Comparison of ENCODE assay signal across 1 cellular context in the genomic region with DNA sequence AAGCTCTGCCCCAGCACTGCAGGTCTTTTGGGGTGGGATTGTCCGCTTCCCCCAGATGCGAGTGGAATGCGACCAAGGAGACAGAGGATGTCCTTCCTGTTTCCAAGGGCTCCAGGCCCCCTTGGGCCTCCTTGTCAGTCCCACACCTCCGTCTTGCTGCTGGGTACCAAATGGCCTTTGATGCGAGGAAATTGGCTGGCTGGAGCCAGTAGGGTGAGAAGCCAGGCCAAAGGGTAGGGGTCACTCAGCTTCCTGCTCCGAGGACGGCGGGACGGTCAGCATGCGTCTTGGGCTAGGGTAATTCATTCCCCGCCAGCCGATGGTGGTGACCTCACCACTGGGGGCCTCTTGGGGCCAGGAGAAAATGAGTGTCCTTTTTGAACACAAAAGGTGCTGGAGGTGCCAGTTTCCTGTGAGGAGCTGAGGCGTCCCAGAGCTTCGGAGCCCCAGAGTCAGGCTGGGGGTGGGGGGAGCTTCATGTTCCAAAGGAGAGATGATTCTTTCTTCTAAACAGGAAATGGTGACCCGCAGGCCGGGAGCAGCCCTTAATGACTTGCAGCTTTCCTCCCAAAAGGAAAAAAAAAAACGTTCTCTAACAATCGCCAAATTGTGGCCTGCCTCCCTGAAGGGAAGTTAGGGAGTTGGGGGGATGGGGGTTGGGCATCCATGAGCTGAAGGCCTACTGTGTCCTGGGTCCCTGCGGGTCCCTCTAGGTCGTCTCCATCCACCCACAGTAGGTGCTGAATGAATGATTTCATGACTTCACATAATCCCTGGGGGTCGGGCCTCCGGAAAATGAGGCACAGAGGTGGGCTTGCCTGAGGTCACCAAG.
TF ChIP-seq lines count a peak whose summit lies in the region.

No MANE protein-coding gene starts in this region.

TF ChIP-seq in HepG2, 621 proteins besides CTCF, POLR2A, EP300 and RAD21 (continues in another document):
- TF ChIP-seq, protein P1, sequence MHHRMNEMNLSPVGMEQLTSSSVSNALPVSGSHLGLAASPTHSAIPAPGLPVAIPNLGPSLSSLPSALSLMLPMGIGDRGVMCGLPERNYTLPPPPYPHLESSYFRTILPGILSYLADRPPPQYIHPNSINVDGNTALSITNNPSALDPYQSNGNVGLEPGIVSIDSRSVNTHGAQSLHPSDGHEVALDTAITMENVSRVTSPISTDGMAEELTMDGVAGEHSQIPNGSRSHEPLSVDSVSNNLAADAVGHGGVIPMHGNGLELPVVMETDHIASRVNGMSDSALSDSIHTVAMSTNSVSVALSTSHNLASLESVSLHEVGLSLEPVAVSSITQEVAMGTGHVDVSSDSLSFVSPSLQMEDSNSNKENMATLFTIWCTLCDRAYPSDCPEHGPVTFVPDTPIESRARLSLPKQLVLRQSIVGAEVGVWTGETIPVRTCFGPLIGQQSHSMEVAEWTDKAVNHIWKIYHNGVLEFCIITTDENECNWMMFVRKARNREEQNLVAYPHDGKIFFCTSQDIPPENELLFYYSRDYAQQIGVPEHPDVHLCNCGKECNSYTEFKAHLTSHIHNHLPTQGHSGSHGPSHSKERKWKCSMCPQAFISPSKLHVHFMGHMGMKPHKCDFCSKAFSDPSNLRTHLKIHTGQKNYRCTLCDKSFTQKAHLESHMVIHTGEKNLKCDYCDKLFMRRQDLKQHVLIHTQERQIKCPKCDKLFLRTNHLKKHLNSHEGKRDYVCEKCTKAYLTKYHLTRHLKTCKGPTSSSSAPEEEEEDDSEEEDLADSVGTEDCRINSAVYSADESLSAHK (CRISPR knock-in tag; IDR thresholded peaks at IDR 0.05; ENCODE audit: borderline replicate concordance) = no peak
- TF ChIP-seq PHF8 (CRISPR knock-in tag; IDR thresholded peaks at IDR 0.05) (0 out of 2 replicates have a peak, but pooled peaks have one; percentile 10), NFATC3 (CRISPR knock-in tag; IDR thresholded peaks at IDR 0.05) (no peak), HMG20B (CRISPR knock-in tag; conservative IDR thresholded peaks at IDR 0.05) (no peak), MBD4 (IDR thresholded peaks at IDR 0.05; ENCODE audit: borderline replicate concordance, low read length) (no peak), ZFY (CRISPR knock-in tag; IDR thresholded peaks at IDR 0.05) (0 out of 2 replicates have a peak, but pooled peaks have one; percentile 29), RXRA (CRISPR knock-in tag; IDR thresholded peaks at IDR 0.05) (no peak), NFKBIZ (CRISPR knock-in tag; IDR thresholded peaks at IDR 0.05) (0 out of 2 replicates have a peak, but pooled peaks have one; percentile 6), GATAD2A (CRISPR knock-in tag; IDR thresholded peaks at IDR 0.05) (0 out of 2 replicates have a peak, but pooled peaks have one; percentile 6), ATF7 (IDR thresholded peaks at IDR 0.05) (no peak), ATF7 (CRISPR knock-in tag; IDR thresholded peaks at IDR 0.05) (0 out of 2 replicates have a peak, but pooled peaks have one; percentile 38), ZMYM3 (CRISPR knock-in tag; IDR thresholded peaks at IDR 0.05) (no peak), ZNF577 (CRISPR knock-in tag; IDR thresholded peaks at IDR 0.05; ENCODE audit: borderline replicate concordance, low read depth) (no peak), SMYD3 (CRISPR knock-in tag; IDR thresholded peaks at IDR 0.05) (no peak), ZSCAN25 (CRISPR knock-in tag; IDR thresholded peaks at IDR 0.05) (no peak), ZBTB38 (CRISPR knock-in tag; IDR thresholded peaks at IDR 0.05) (0 out of 2 replicates have a peak, but pooled peaks have one; percentile 14), ZNF329 (CRISPR knock-in tag; IDR thresholded peaks at IDR 0.05; ENCODE audit: low read depth) (no peak), ZNF282 (IDR thresholded peaks at IDR 0.05; ENCODE audit: partially characterized antibody) (no peak), TRIM24 (CRISPR knock-in tag; IDR thresholded peaks at IDR 0.05) (no peak), ZNF605 (CRISPR knock-in tag; IDR thresholded peaks at IDR 0.05) (no peak), ZNF10 (CRISPR knock-in tag; IDR thresholded peaks at IDR 0.05; ENCODE audit: borderline replicate concordance, low read depth) (no peak), ZNF660 (CRISPR knock-in tag; IDR thresholded peaks at IDR 0.05; ENCODE audit: borderline replicate concordance, low read depth) (no peak), ZNF619 (CRISPR knock-in tag; IDR thresholded peaks at IDR 0.05) (0 out of 2 replicates have a peak, but pooled peaks have one; percentile 22)
- TF ChIP-seq, protein P2, sequence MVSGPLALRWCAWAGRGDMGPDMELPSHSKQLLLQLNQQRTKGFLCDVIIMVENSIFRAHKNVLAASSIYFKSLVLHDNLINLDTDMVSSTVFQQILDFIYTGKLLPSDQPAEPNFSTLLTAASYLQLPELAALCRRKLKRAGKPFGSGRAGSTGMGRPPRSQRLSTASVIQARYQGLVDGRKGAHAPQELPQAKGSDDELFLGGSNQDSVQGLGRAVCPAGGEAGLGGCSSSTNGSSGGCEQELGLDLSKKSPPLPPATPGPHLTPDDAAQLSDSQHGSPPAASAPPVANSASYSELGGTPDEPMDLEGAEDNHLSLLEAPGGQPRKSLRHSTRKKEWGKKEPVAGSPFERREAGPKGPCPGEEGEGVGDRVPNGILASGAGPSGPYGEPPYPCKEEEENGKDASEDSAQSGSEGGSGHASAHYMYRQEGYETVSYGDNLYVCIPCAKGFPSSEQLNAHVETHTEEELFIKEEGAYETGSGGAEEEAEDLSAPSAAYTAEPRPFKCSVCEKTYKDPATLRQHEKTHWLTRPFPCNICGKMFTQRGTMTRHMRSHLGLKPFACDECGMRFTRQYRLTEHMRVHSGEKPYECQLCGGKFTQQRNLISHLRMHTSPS (CRISPR knock-in tag; IDR thresholded peaks at IDR 0.05; ENCODE audit: low read depth) = no peak
- TF ChIP-seq, protein P3, sequence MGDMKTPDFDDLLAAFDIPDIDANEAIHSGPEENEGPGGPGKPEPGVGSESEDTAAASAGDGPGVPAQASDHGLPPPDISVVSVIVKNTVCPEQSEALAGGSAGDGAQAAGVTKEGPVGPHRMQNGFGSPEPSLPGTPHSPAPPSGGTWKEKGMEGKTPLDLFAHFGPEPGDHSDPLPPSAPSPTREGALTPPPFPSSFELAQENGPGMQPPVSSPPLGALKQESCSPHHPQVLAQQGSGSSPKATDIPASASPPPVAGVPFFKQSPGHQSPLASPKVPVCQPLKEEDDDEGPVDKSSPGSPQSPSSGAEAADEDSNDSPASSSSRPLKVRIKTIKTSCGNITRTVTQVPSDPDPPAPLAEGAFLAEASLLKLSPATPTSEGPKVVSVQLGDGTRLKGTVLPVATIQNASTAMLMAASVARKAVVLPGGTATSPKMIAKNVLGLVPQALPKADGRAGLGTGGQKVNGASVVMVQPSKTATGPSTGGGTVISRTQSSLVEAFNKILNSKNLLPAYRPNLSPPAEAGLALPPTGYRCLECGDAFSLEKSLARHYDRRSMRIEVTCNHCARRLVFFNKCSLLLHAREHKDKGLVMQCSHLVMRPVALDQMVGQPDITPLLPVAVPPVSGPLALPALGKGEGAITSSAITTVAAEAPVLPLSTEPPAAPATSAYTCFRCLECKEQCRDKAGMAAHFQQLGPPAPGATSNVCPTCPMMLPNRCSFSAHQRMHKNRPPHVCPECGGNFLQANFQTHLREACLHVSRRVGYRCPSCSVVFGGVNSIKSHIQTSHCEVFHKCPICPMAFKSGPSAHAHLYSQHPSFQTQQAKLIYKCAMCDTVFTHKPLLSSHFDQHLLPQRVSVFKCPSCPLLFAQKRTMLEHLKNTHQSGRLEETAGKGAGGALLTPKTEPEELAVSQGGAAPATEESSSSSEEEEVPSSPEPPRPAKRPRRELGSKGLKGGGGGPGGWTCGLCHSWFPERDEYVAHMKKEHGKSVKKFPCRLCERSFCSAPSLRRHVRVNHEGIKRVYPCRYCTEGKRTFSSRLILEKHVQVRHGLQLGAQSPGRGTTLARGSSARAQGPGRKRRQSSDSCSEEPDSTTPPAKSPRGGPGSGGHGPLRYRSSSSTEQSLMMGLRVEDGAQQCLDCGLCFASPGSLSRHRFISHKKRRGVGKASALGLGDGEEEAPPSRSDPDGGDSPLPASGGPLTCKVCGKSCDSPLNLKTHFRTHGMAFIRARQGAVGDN (CRISPR knock-in tag; IDR thresholded peaks at IDR 0.05) = peak; percentile 40; the same call in 1 of the 2 replicates
- TF ChIP-seq, protein P4, sequence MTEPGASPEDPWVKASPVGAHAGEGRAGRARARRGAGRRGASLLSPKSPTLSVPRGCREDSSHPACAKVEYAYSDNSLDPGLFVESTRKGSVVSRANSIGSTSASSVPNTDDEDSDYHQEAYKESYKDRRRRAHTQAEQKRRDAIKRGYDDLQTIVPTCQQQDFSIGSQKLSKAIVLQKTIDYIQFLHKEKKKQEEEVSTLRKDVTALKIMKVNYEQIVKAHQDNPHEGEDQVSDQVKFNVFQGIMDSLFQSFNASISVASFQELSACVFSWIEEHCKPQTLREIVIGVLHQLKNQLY (CRISPR knock-in tag; IDR thresholded peaks at IDR 0.05) = no peak
- TF ChIP-seq, protein P5, sequence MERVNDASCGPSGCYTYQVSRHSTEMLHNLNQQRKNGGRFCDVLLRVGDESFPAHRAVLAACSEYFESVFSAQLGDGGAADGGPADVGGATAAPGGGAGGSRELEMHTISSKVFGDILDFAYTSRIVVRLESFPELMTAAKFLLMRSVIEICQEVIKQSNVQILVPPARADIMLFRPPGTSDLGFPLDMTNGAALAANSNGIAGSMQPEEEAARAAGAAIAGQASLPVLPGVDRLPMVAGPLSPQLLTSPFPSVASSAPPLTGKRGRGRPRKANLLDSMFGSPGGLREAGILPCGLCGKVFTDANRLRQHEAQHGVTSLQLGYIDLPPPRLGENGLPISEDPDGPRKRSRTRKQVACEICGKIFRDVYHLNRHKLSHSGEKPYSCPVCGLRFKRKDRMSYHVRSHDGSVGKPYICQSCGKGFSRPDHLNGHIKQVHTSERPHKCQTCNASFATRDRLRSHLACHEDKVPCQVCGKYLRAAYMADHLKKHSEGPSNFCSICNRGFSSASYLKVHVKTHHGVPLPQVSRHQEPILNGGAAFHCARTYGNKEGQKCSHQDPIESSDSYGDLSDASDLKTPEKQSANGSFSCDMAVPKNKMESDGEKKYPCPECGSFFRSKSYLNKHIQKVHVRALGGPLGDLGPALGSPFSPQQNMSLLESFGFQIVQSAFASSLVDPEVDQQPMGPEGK (CRISPR knock-in tag; IDR thresholded peaks at IDR 0.05) = peak; percentile 58; the same call in 1 of the 2 replicates
- TF ChIP-seq, protein P6, sequence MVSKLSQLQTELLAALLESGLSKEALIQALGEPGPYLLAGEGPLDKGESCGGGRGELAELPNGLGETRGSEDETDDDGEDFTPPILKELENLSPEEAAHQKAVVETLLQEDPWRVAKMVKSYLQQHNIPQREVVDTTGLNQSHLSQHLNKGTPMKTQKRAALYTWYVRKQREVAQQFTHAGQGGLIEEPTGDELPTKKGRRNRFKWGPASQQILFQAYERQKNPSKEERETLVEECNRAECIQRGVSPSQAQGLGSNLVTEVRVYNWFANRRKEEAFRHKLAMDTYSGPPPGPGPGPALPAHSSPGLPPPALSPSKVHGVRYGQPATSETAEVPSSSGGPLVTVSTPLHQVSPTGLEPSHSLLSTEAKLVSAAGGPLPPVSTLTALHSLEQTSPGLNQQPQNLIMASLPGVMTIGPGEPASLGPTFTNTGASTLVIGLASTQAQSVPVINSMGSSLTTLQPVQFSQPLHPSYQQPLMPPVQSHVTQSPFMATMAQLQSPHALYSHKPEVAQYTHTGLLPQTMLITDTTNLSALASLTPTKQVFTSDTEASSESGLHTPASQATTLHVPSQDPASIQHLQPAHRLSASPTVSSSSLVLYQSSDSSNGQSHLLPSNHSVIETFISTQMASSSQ (IDR thresholded peaks at IDR 0.05; ENCODE audit: low read depth) = no peak
- TF ChIP-seq, protein P6 (CRISPR knock-in tag; IDR thresholded peaks at IDR 0.05; ENCODE audit: borderline replicate concordance) = 0 out of 2 replicates have a peak, but pooled peaks have one; percentile 46
- TF ChIP-seq, protein P7, sequence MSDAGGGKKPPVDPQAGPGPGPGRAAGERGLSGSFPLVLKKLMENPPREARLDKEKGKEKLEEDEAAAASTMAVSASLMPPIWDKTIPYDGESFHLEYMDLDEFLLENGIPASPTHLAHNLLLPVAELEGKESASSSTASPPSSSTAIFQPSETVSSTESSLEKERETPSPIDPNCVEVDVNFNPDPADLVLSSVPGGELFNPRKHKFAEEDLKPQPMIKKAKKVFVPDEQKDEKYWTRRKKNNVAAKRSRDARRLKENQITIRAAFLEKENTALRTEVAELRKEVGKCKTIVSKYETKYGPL (CRISPR knock-in tag; IDR thresholded peaks at IDR 0.05) = no peak
- TF ChIP-seq, protein P8, sequence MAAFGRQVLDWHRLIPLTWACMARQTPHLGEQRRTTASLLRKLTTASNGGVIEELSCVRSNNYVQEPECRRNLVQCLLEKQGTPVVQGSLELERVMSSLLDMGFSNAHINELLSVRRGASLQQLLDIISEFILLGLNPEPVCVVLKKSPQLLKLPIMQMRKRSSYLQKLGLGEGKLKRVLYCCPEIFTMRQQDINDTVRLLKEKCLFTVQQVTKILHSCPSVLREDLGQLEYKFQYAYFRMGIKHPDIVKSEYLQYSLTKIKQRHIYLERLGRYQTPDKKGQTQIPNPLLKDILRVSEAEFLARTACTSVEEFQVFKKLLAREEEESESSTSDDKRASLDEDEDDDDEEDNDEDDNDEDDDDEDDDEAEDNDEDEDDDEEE (CRISPR knock-in tag; IDR thresholded peaks at IDR 0.05) = 0 out of 2 replicates have a peak, but pooled peaks have one; percentile 20
- TF ChIP-seq, protein P9, sequence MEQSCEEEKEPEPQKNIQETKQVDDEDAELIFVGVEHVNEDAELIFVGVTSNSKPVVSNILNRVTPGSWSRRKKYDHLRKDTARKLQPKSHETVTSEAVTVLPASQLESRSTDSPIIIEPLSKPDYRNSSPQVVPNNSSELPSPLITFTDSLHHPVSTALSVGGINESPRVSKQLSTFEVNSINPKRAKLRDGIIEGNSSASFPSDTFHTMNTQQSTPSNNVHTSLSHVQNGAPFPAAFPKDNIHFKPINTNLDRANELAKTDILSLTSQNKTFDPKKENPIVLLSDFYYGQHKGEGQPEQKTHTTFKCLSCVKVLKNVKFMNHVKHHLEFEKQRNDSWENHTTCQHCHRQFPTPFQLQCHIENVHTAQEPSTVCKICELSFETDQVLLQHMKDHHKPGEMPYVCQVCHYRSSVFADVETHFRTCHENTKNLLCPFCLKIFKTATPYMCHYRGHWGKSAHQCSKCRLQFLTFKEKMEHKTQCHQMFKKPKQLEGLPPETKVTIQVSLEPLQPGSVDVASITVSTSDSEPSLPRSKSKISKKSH (CRISPR knock-in tag; IDR thresholded peaks at IDR 0.05; ENCODE audit: borderline replicate concordance) = 0 out of 2 replicates have a peak, but pooled peaks have one; percentile 28
